19 cellular contexts compared by ENCODE assay signal in the genomic region with DNA sequence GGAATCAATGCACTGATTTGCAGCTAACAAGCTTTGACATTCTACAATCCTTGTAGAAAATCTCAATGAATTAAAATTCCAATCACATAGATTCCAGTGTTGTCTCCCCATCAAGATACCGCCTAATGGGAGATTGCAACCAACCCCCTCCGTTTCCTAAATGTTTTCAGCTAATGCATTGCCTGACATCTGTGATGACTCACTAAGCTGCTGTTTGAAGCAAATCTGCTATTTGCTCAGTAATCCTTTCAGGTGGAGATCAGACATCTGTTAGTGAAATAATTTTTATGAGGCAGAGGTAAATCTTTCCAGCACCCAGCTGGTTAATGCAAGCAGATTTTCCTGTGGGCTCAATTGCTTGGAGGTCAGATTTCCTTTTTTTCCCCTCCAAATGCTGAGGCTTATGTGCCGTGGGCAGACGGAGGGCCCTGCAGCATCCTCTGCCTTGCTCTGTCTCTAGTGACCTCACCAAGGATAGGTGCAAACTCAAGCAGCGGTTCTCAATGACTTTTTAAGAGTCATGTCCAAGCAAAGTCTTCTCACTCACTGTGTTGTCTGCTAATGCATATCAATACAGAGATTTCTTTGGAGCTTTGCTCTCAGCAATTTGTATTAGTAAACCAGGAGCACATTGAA.
DNase-seq lines count a peak whose midpoint lies in the region; ATAC-seq, FAIRE-seq and TF ChIP-seq lines count a peak whose summit lies in the region.
"Had no signal": no experiment of that assay in that cellular context is flagged by ENCODE, and none has a peak within 500 bp of the region (broad histone marks: within the 10 kb centered on the region; RNA-seq: fewer than 3 reads in every experiment).

No MANE protein-coding gene starts in this region.

- 47% methylated on average over 5 of the region's 5 CpGs for WGBS in esophagus muscularis mucosa

- H3K9me3 ChIP-seq in esophagus muscularis mucosa: peaks cover 0 to 6% (median 0%) of the 10 kb centered on the region in 4 donors
- H3K9me3 ChIP-seq: colonic mucosa, tibial nerve had no signal

- TF ChIP-seq POLR2A in esophagus muscularis mucosa (IDR thresholded peaks at IDR 0.05; ENCODE audit: low read depth): no peak

- DNase-seq in SHP77 (lab: John Stamatoyannopoulos, UW) (peak; percentile 16 to 29), SHP77 treated with DMSO at 0.1 percent for 48 hours (lab: John Stamatoyannopoulos, UW) (no peak), NCI-H82 treated with DMSO at 0.1 percent for 48 hours (lab: John Stamatoyannopoulos, UW; ENCODE audit: unreplicated experiment) (peak; percentile 99), esophagus muscularis mucosa (ENCODE audit: extremely low spot score) (peak; percentile 57), urothelium cell line (ENCODE audit: low spot score) (peak; percentile 23), cortex of kidney (lab: John Stamatoyannopoulos, UW) (no peak)
- no peak for DNase-seq in activated CD4-positive, alpha-beta T cell treated with anti-CD3 and anti-CD28 coated beads, Interleukin-2, amount 50 U/mL, for 4 hours
- DNase-seq: ACHN; activated B cell treated with CpG ODN at 0.5 μM for 24 hours; amygdala; colonic mucosa; GF-D8; KG1; NCI-H1105; stimulated activated CD4-positive, alpha-beta T cell treated with anti-CD3 and anti-CD28 coated beads, Interleukin-4, amount 100 ng/mL, for 4 hours had no signal

- peaks cover 0 to 3% (median 0%) of the 10 kb centered on the region in 4 donors for H3K4me1 ChIP-seq in esophagus muscularis mucosa
- H3K4me1 ChIP-seq: colonic mucosa had no signal

- TF ChIP-seq EP300 in esophagus muscularis mucosa (IDR thresholded peaks at IDR 0.05): no peak

- H3K27me3 ChIP-seq in esophagus muscularis mucosa: no peaks in the 10 kb centered on the region
- H3K27me3 ChIP-seq: colonic mucosa, tibial nerve had no signal

- no peaks in the 10 kb centered on the region for H3K36me3 ChIP-seq in esophagus muscularis mucosa
- H3K36me3 ChIP-seq: colonic mucosa, tibial nerve had no signal

- no peak overlapping the region for H3K4me3 ChIP-seq in esophagus muscularis mucosa
- H3K4me3 ChIP-seq: colonic mucosa, tibial nerve had no signal

- ATAC-seq in HG03095 (IDR thresholded peaks at IDR 0.05; ENCODE audit: unreplicated experiment): no peak

- intact Hi-C loops in esophagus muscularis mucosa (cut with DNase I): no loop called here

- no peak for FAIRE-seq in urothelium cell line (lab: Jason Lieb, UNC)

- TF ChIP-seq CTCF in esophagus muscularis mucosa (IDR thresholded peaks at IDR 0.05): no peak

- no peak overlapping the region for H3K27ac ChIP-seq in esophagus muscularis mucosa (replicated peaks in 1 of 4)
- H3K27ac ChIP-seq: colonic mucosa, epithelial cell of prostate, HL-60, tibial nerve had no signal

Comparison
In these comparisons a context has a peak if more than half of its experiments do, and no peak if none do; other contexts are left out.
1. DNase-seq: peak in SHP77 (2 of 2), NCI-H82 treated with DMSO at 0.1 percent for 48 hours (single experiment), esophagus muscularis mucosa (single experiment) and urothelium cell line (single experiment); none in SHP77 treated with DMSO at 0.1 percent for 48 hours (single experiment), cortex of kidney (single experiment) and activated CD4-positive, alpha-beta T cell treated with anti-CD3 and anti-CD28 coated beads, Interleukin-2, amount 50 U/mL, for 4 hours (0 of 2).